8 cellular contexts compared by ENCODE assay signal in genomic region chr9:99253772-99254431, GRCh38. TPM values are rescaled to one million over a fixed set of nuclear protein-coding genes. Genes with fewer than 3 reads are reported as not detected.
DNase-seq lines count a peak whose midpoint lies in the region; ATAC-seq and TF ChIP-seq lines count a peak whose summit lies in the region.

No MANE protein-coding gene starts in this region.

- H3K36me3 ChIP-seq in osteoblast (ENCODE audit: insufficient read depth, low read length) (no peaks in the 10 kb centered on the region), H7 (replicated peaks; ENCODE audit: control insufficient read depth, insufficient read depth, low read length) (no peaks in the 10 kb centered on the region)

- no peaks in the 10 kb centered on the region for H4K20me1 ChIP-seq in osteoblast (ENCODE audit: insufficient read depth, low read length)

- H3K4me1 ChIP-seq in osteoblast (ENCODE audit: insufficient read depth, low read length) = no peaks in the 10 kb centered on the region

- H3K4me2 ChIP-seq in osteoblast (ENCODE audit: insufficient read depth, low read length) = peak overlapping the region; percentile 66

- H2AFZ ChIP-seq in osteoblast (ENCODE audit: low read length) = peak overlapping the region; percentile 42

- H3K27me3 ChIP-seq in osteoblast (ENCODE audit: insufficient read depth, low read length) = no peaks in the 10 kb centered on the region
- H3K27me3 ChIP-seq in H7 (ENCODE audit: control insufficient read depth, insufficient read depth, low read length) = no peaks in the 10 kb centered on the region

- intact Hi-C loops in left cardiac atrium (cut with DNase I) = no loop called here

- peak; percentile 63 for DNase-seq in ELR (ENCODE audit: low read depth)
- peak; percentile 98 for DNase-seq in M059J (ENCODE audit: low read depth)
- DNase-seq in activated effector memory CD4-positive, alpha-beta T cell treated with anti-CD3 and anti-CD28 coated beads, Interleukin-2, amount 50 U/mL, for 16 hours = peak; percentile 91
- DNase-seq in osteoblast (ENCODE audit: insufficient read length, low spot score, missing footprints) = no peak
- no peak for DNase-seq in left cardiac atrium
- no peak for DNase-seq in H7
- no peak for DNase-seq in cerebellum (ENCODE audit: low spot score)

- no peaks in the 10 kb centered on the region for H3K9me3 ChIP-seq in osteoblast (ENCODE audit: low read depth, low read length)

- H3K27ac ChIP-seq in osteoblast (ENCODE audit: low read depth, low read length) = no peak overlapping the region

- H3K79me2 ChIP-seq in osteoblast (ENCODE audit: insufficient read depth, low read length) = no peaks in the 10 kb centered on the region

- ATAC-seq in GM21576 (IDR thresholded peaks at IDR 0.05; ENCODE audit: unreplicated experiment) = peak; percentile 86
- no peak for ATAC-seq in left cardiac atrium

- H3K4me3 ChIP-seq in osteoblast (ENCODE audit: insufficient read depth, low read length) (peak overlapping the region; percentile 10), H7 (ENCODE audit: insufficient read depth, low read depth, low read length) (no peak overlapping the region)

- peak; percentile 17 for TF ChIP-seq CTCF in osteoblast (IDR thresholded peaks at IDR 0.05; ENCODE audit: extremely low read depth, low read depth, low read length)

RNA-seq across cellular contexts. Expression of gene SEC61B, which starts 31.8 kb away (rescaled TPM):
- total RNA-seq in M059J (2014; rRNA removed; shearing (Covaris generic)) = 235 and 239 TPM in 2 replicates
- total RNA-seq in osteoblast (73.1 and 84.0 TPM in 2 replicates), left cardiac atrium (10 to 100 TPM; 60.4 to 77.8 TPM), cerebellum (30.0 TPM)
- total RNA-seq in H7 (2014; rRNA removed; shearing (Covaris generic)) = 115 and 150 TPM in 2 replicates

RNA-seq across cellular contexts. Expression of gene ALG2, which starts 32.2 kb away (rescaled TPM):
- 70.9 and 76.9 TPM in 2 replicates for total RNA-seq in M059J (2014; rRNA removed; shearing (Covaris generic))
- total RNA-seq in osteoblast (45.1 and 51.8 TPM in 2 replicates), left cardiac atrium (10 to 100 TPM; 15.1 to 29.3 TPM), cerebellum (17.1 TPM)
- total RNA-seq in H7 (2014; rRNA removed; shearing (Covaris generic)) = 32.6 and 35.2 TPM in 2 replicates

Comparison
In these comparisons a context has a peak if more than half of its experiments do, and no peak if none do; other contexts are left out.
1. DNase-seq: peak in ELR (single experiment), M059J (single experiment) and activated effector memory CD4-positive, alpha-beta T cell treated with anti-CD3 and anti-CD28 coated beads, Interleukin-2, amount 50 U/mL, for 16 hours (single experiment); none in osteoblast (single experiment), left cardiac atrium (single experiment), H7 (single experiment) and cerebellum (single experiment).